24 cellular contexts compared by ENCODE assay signal in the genomic region with DNA sequence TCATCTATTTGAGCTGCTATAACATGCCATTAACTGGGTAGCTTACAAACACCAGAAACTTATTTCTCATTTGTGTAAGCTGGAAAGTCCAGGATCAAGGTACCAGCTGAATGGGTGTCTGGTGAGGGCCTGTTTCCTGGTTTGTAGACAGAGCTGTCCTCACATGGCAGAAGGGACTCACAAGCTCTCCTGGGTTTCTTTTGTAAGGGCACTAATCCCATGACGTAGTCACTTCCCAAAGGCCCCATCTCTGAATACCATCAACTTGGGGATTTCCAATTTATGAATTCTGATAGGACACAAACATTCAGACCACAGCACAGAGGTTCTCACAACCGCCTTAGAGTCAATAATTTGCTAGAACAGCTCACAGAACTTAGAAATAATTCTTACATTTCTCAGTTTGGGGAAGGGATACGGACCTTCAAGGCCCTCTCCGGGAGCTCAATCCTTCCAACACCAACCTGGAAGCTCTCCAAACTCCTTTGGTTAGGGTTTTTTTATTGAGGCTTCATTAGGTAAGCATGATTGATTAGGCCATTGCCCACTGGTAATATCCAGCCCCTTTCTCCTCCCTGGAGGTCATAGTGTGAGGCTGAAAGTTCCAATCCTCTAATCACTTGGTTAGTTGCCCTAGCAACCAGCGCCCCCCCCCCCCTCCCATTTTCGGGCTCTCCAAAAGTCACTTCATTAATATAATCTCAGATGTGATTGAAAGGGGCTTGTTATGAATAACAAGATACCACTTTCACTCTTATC. TPM values are rescaled to one million over a fixed set of nuclear protein-coding genes. Genes with fewer than 3 reads are reported as not detected.
DNase-seq lines count a peak whose midpoint lies in the region; ATAC-seq and TF ChIP-seq lines count a peak whose summit lies in the region.
"Had no signal": no experiment of that assay in that cellular context is flagged by ENCODE, and none has a peak within 500 bp of the region (broad histone marks: within the 10 kb centered on the region; RNA-seq: fewer than 3 reads in every experiment).

No MANE protein-coding gene starts in this region.

- no peak for TF ChIP-seq POLR2A in gastroesophageal sphincter (IDR thresholded peaks at IDR 0.05)

- TF ChIP-seq EP300 in gastroesophageal sphincter (IDR thresholded peaks at IDR 0.05): no peak

- in situ Hi-C loops in Panc1 (cut with HindIII; ENCODE audit: low pct_unique_long_range_greater_than_20kb, low sequenced_read_pairs) (no loop called here), HAP-1 (cut with MboI; ENCODE audit: low sequenced_read_pairs) (no loop called here)

- BruUV-seq in A673 (replicated peaks; lab: Mats Ljungman, UMichigan) (no TSS peak), Panc1 (replicated peaks; lab: Mats Ljungman, UMichigan) (no TSS peak)

- WGBS in gastroesophageal sphincter (ENCODE audit: low coverage in 1 of 2), 2 donors: 90% methylated on average over 4 of the region's 6 CpGs

- H3K4me1 ChIP-seq in A673 (ENCODE audit: insufficient read depth, low read length, poor library complexity, severe bottlenecking): peaks cover 4% of the 10 kb centered on the region
- no peaks in the 10 kb centered on the region; the same call in 1 of the 2 replicates for H3K4me1 ChIP-seq in Panc1 (ENCODE audit: control insufficient read depth, insufficient read depth, low read length)
- H3K4me1 ChIP-seq in HAP-1: peaks cover 2% of the 10 kb centered on the region
- peaks cover 0 to 16% (median 0%) of the 10 kb centered on the region in 3 donors for H3K4me1 ChIP-seq in gastroesophageal sphincter
- no peaks in the 10 kb centered on the region for H3K4me1 ChIP-seq in tibial artery

- POLR2A ChIA-PET in A673 (lab: Charles Lee; ENCODE audit: low non-redundant PET) (no interaction called here), Panc1 (lab: Charles Lee) (interaction anchor here (0.6 kb wide), 1 partner anchor 56 kb away, joined by 3 read pairs; no protein-coding TSS in a partner anchor)

- no peaks in the 10 kb centered on the region for H3K27me3 ChIP-seq in A673 (replicated peaks; ENCODE audit: insufficient read depth, low read depth, low read length, poor library complexity)
- H3K27me3 ChIP-seq in Panc1 (ENCODE audit: control insufficient read depth, insufficient read depth, low read length): no peaks in the 10 kb centered on the region
- H3K27me3 ChIP-seq in HAP-1 (ENCODE audit: low read depth): no peaks in the 10 kb centered on the region
- no peaks in the 10 kb centered on the region for H3K27me3 ChIP-seq in gastroesophageal sphincter
- no peaks in the 10 kb centered on the region for H3K27me3 ChIP-seq in tibial artery
- H3K27me3 ChIP-seq: BLaER1 treated with 17β-estradiol and CSF1 and Interleukin-3, amounts not matched to agents 10 nM and 100 nM; gastrocnemius medialis had no signal

- intact Hi-C loops in A673 (cut with micrococcal nuclease; ENCODE audit: unreplicated experiment): no loop called here
- intact Hi-C loops in Panc1 (cut with micrococcal nuclease; ENCODE audit: unreplicated experiment): no loop called here
- intact Hi-C loops in tibial artery (cut with DNase I; ENCODE audit: low total_unique reads): no loop called here

- H3K36me3 ChIP-seq in A673 (ENCODE audit: insufficient read depth, low read length, poor library complexity, severe bottlenecking) (peaks cover 5% of the 10 kb centered on the region), Panc1 (ENCODE audit: control insufficient read depth, insufficient read depth, low read length) (no peaks in the 10 kb centered on the region), HAP-1 (replicated peaks) (peaks cover 13% of the 10 kb centered on the region), gastroesophageal sphincter (peaks cover 0 to 14% of the 10 kb centered on the region in 2 donors), tibial artery (peaks cover 0 to 8% (median 0%) of the 10 kb centered on the region in 3 donors)
- H3K36me3 ChIP-seq: gastrocnemius medialis had no signal

- no peak overlapping the region for H3K27ac ChIP-seq in A673 (ENCODE audit: low read depth, low read length, poor library complexity, severe bottlenecking)
- no peak overlapping the region for H3K27ac ChIP-seq in Panc1 (ENCODE audit: low read length)
- H3K27ac ChIP-seq in gastroesophageal sphincter: no peak overlapping the region
- H3K27ac ChIP-seq in tibial artery: no peak overlapping the region
- H3K27ac ChIP-seq: A549; BLaER1 treated with 17β-estradiol and CSF1 and Interleukin-3, amounts not matched to agents 10 nM and 100 nM; gastrocnemius medialis; HL-60 had no signal

- no peaks in the 10 kb centered on the region for H3K9me3 ChIP-seq in A673 (ENCODE audit: low read depth, low read length, poor library complexity, severe bottlenecking)
- H3K9me3 ChIP-seq in Panc1 (ENCODE audit: control insufficient read depth, insufficient read depth, low read depth, low read length): no peaks in the 10 kb centered on the region
- H3K9me3 ChIP-seq in HAP-1: no peaks in the 10 kb centered on the region
- no peaks in the 10 kb centered on the region for H3K9me3 ChIP-seq in gastroesophageal sphincter
- H3K9me3 ChIP-seq in tibial artery: no peaks in the 10 kb centered on the region
- H3K9me3 ChIP-seq: A549; BLaER1 treated with 17β-estradiol and CSF1 and Interleukin-3, amounts not matched to agents 10 nM and 100 nM; gastrocnemius medialis had no signal

- H3K4me3 ChIP-seq in A673 (ENCODE audit: low read depth, low read length, poor library complexity, severe bottlenecking): no peak overlapping the region
- no peak overlapping the region for H3K4me3 ChIP-seq in Panc1 (ENCODE audit: low read depth in 2 of 2, low read length in 2 of 2)
- no peak overlapping the region for H3K4me3 ChIP-seq in HAP-1
- H3K4me3 ChIP-seq in gastroesophageal sphincter: no peak overlapping the region
- H3K4me3 ChIP-seq in tibial artery: no peak overlapping the region
- H3K4me3 ChIP-seq: A549; BLaER1 treated with 17β-estradiol and CSF1 and Interleukin-3, amounts not matched to agents 10 nM and 100 nM; gastrocnemius medialis had no signal

- ATAC-seq in GM18907 (IDR thresholded peaks at IDR 0.05; ENCODE audit: unreplicated experiment): peak; percentile 72
- peak; percentile 66 for ATAC-seq in HG02642 (IDR thresholded peaks at IDR 0.05; ENCODE audit: poor library complexity, unreplicated experiment)
- 0 out of 2 replicates have a peak, but pooled peaks have one; percentile 37 for ATAC-seq in Panc1
- ATAC-seq in gastroesophageal sphincter: no peak
- ATAC-seq: gastrocnemius medialis had no signal

- CTCF ChIA-PET in A673 (lab: Charles Lee): no interaction called here
- CTCF ChIA-PET in Panc1 (lab: Charles Lee): no interaction called here

- TF ChIP-seq CTCF in A673 (conservative IDR thresholded peaks at IDR 0.05; ENCODE audit: low read depth, low read length) (no peak), Panc1 (IDR thresholded peaks at IDR 0.05) (no peak), gastroesophageal sphincter (IDR thresholded peaks at IDR 0.05) (no peak), tibial artery (IDR thresholded peaks at IDR 0.05) (no peak)

- DNase-seq in A673 (ENCODE audit: low spot score) (peak; percentile 25), Panc1 (ENCODE audit: low read depth, low spot score) (no peak), HAP-1 (ENCODE audit: low spot score in 2 of 2) (no peak), tibial artery (no peak)
- no peak for DNase-seq in activated CD4-positive, alpha-beta T cell treated with anti-CD3 and anti-CD28 coated beads for 1 hour
- DNase-seq: activated CD4-positive, CD25-positive, alpha-beta regulatory T cell treated with anti-CD3 and anti-CD28 coated beads, Interleukin-2, amount 50 U/mL, for 72 hours; Calu3; effector CD4-positive, alpha-beta T cell; gastrocnemius medialis; IMR-90; mesenchymal stem cell; naive B cell; NCI-H1436; NCI-H526; Right ventricle myocardium superior; stimulated activated CD4-positive, alpha-beta T cell treated with anti-CD3 and anti-CD28 coated beads, Interleukin-12 subunit alpha, Interleukin-12 subunit beta, amount 100 ng/mL, for 4 hours; substantia nigra; SW 1271 had no signal

RNA-seq across cellular contexts. Expression of gene DNAJA1, which starts 7.6 kb away (rescaled TPM):
- 296 and 373 TPM in 2 replicates for total RNA-seq in A673 (2021)
- total RNA-seq in Panc1 (2021; ENCODE audit: unreplicated experiment): 246 TPM
- 259 TPM for polyA plus RNA-seq in Panc1 (2012; ENCODE audit: insufficient read length)
- 100 to 1,000 TPM in 2 of 4 donors, 10 to 100 TPM in 2; 75.6 to 111 (median 96.5) TPM for total RNA-seq in gastroesophageal sphincter

RNA-seq across cellular contexts. Expression of gene APTX, which starts 16.0 kb away (rescaled TPM):
- total RNA-seq in A673 (2021) (48.5 and 51.6 TPM in 2 replicates), Panc1 (2021; ENCODE audit: unreplicated experiment) (42.2 TPM), gastroesophageal sphincter (10 to 100 TPM; 20.0 to 51.1 (median 25.4) TPM)
- polyA plus RNA-seq in Panc1 (2012; ENCODE audit: insufficient read length): 41.5 TPM

RNA-seq across cellular contexts. Expression of gene SMU1, which starts 59.0 kb away (rescaled TPM):
- total RNA-seq in A673 (2021) (30.6 and 31.2 TPM in 2 replicates), Panc1 (2021; ENCODE audit: unreplicated experiment) (30.3 TPM), gastroesophageal sphincter (10 to 100 TPM; 19.7 to 24.2 (median 21.9) TPM)
- polyA plus RNA-seq in Panc1 (2012; ENCODE audit: insufficient read length): 14.1 TPM
